Comparison of ENCODE assay signal across 10 cellular contexts in the genomic region with DNA sequence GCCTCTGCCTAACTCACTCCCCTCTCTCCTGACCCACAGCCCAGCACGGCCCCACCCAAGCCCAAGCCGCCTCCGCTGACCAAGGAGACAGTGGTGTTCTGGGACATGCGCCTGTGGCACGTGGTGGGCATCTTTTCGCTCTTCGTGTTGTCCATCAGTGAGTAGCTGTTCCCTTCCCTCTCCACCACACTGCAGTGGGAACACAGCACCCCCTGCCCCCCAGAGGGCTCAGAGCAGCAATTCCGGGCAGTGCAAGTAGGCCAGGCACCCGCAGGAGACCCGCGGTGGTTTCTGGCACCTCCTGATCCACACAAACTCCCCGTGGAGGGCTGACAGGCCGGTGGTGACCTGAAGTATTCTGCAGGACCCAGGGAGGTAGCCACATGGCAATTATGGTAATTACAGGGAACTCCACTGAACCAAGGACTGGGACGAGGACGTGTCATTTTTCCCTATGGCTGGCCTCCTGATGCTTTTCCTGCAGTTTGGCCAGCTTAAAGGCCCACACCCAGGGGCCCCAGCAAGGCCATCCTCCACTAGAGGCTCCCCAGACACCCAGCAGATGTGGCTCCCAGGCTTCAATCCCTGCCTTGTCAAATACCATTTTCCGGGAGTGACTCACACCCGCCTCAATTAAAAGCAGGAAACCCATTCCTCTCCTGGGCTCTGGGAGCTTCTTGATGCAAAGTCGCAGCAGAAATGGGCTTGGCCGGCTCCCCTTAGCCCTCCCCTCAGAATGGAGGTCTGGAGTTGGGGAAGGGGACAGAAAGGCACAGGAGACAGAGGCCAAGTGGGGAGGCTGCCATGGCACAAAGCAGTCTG. TPM values are rescaled to one million over a fixed set of nuclear protein-coding genes. Genes with fewer than 3 reads are reported as not detected.
DNase-seq lines count a peak whose midpoint lies in the region; ATAC-seq, FAIRE-seq and TF ChIP-seq lines count a peak whose summit lies in the region.
"Had no signal": no experiment of that assay in that cellular context is flagged by ENCODE, and none has a peak within 500 bp of the region (broad histone marks: within the 10 kb centered on the region; RNA-seq: fewer than 3 reads in every experiment).

No MANE protein-coding gene starts in this region.

- no peaks in the 10 kb centered on the region for H4K20me1 ChIP-seq in HepG2 (ENCODE audit: insufficient read depth, low read length)

- H3K27ac ChIP-seq in right lobe of liver (no peak overlapping the region), HepG2 (ENCODE audit: extremely low read length, insufficient read depth, low read length) (no peak overlapping the region), right cardiac atrium (ENCODE audit: low read length) (no peak overlapping the region), prostate gland (no peak overlapping the region)

- H3K4me2 ChIP-seq in HepG2 (ENCODE audit: low read depth, low read length), result no peak overlapping the region

- H3K4me3 ChIP-seq in right lobe of liver, result no peak overlapping the region
- no peak overlapping the region for H3K4me3 ChIP-seq in HepG2 (replicated peaks in 1 of 3; ENCODE audit: insufficient read depth in 1 of 3, low read depth in 2 of 3, low read length in 3 of 3)
- no peak overlapping the region for H3K4me3 ChIP-seq in right cardiac atrium (ENCODE audit: low read length)
- no peak overlapping the region for H3K4me3 ChIP-seq in prostate gland

- POLR2A ChIA-PET in HepG2 (lab: Yijun Ruan, JAX), result no interaction called here

- TF ChIP-seq RAD21 in HepG2 (CRISPR knock-in tag; IDR thresholded peaks at IDR 0.05), result no peak

- CTCF ChIA-PET in HepG2 (lab: Yijun Ruan, JAX; ENCODE audit: low intra/inter-chr PET ratio, low total read pairs), result interaction anchor here (0.8 to 2.2 kb wide), 6 partner anchors 187 to 618 kb away, joined by 3 to 39 read pairs (median 4); no protein-coding TSS in a partner anchor

- H3K27me3 ChIP-seq in right lobe of liver (no peaks in the 10 kb centered on the region), HepG2 (ENCODE audit: control insufficient read depth in 1 of 2, insufficient read depth in 2 of 2, low read length in 2 of 2) (peaks cover 1 to 15% of the 10 kb centered on the region in 2 experiments; a peak in 3 of 5 replicates), right cardiac atrium (ENCODE audit: control insufficient read depth, insufficient read depth) (no peaks in the 10 kb centered on the region), prostate gland (replicated peaks; ENCODE audit: insufficient read depth) (peaks cover 6% of the 10 kb centered on the region)

- FAIRE-seq in HepG2 (lab: Jason Lieb, UNC), result no peak
- no peak for FAIRE-seq in GM12892 (lab: Jason Lieb, UNC)

- TF ChIP-seq POLR2A in right lobe of liver (IDR thresholded peaks at IDR 0.05), result no peak
- no peak for TF ChIP-seq POLR2A in HepG2 (IDR thresholded peaks at IDR 0.05; ENCODE audit: insufficient read depth in 1 of 2, low read depth in 2 of 2, low read length in 2 of 2)
- TF ChIP-seq POLR2A in GM12892 (IDR thresholded peaks at IDR 0.05; ENCODE audit: low read depth, low read length), result no peak
- no peak for TF ChIP-seq POLR2A in prostate gland (IDR thresholded peaks at IDR 0.05)

- 65% methylated on average over 4 of the region's 19 CpGs for WGBS in right lobe of liver (ENCODE audit: insufficient coverage, low coverage, low lambda C conversion rate, missing lambda C conversion rate)
- 42% methylated on average over 11 of the region's 19 CpGs for WGBS in HepG2 (ENCODE audit: low lambda C conversion rate)
- 68% methylated on average over 19 of the region's 19 CpGs for WGBS in right cardiac atrium
- WGBS in prostate gland, result 76% methylated on average over 19 of the region's 19 CpGs

- H3K36me3 ChIP-seq in right lobe of liver, result no peaks in the 10 kb centered on the region
- no peaks in the 10 kb centered on the region for H3K36me3 ChIP-seq in HepG2 (replicated peaks in 1 of 2; ENCODE audit: control insufficient read depth in 1 of 2, insufficient read depth in 2 of 2, low read length in 2 of 2)
- no peaks in the 10 kb centered on the region for H3K36me3 ChIP-seq in prostate gland

- H3K9ac ChIP-seq in HepG2 (ENCODE audit: insufficient read depth, low read depth, low read length), result no peak overlapping the region

- BruUV-seq in HepG2 (replicated peaks; lab: Mats Ljungman, UMichigan), result no TSS peak

- TF ChIP-seq EP300 in HepG2 (IDR thresholded peaks at IDR 0.05; ENCODE audit: low read depth in 2 of 2, low read length in 2 of 2), result no peak
- TF ChIP-seq EP300 in HepG2 (CRISPR knock-in tag; IDR thresholded peaks at IDR 0.05; ENCODE audit: borderline replicate concordance), result no peak

- ATAC-seq in right lobe of liver, result no peak
- ATAC-seq in HepG2, result no peak
- ATAC-seq in right cardiac atrium, result no peak
- ATAC-seq in GM18873 (IDR thresholded peaks at IDR 0.05; ENCODE audit: low FRiP score, unreplicated experiment), result no peak

- no peak for TF ChIP-seq CTCF in right lobe of liver (IDR thresholded peaks at IDR 0.05)
- TF ChIP-seq CTCF in HepG2 (CRISPR knock-in tag; IDR thresholded peaks at IDR 0.05), result no peak
- TF ChIP-seq CTCF in prostate gland (IDR thresholded peaks at IDR 0.05), result no peak

- H3K79me2 ChIP-seq in HepG2 (ENCODE audit: insufficient read depth, low read length), result no peaks in the 10 kb centered on the region

- in situ Hi-C loops in HepG2 (cut with HindIII; ENCODE audit: extremely low pct_ligation_motif_present, low pct_unique_long_range_greater_than_20kb), result no loop called here

- no peak overlapping the region for H2AFZ ChIP-seq in HepG2 (ENCODE audit: low read length)

- intact Hi-C loops in right lobe of liver (cut with DNase I) (loop anchor here in 1 of 2 donors (5.0 kb wide), 1 partner anchor 196 kb away; no protein-coding TSS in a partner anchor), HepG2 (cut with micrococcal nuclease; ENCODE audit: unreplicated experiment) (loop anchor here (1.0 kb wide), 2 partner anchors 189 to 203 kb away; no protein-coding TSS in a partner anchor), right cardiac atrium (cut with DNase I) (loop anchor here (2.0 to 10.0 kb wide), 6 partner anchors 159 to 619 kb away; partner anchors contain the start of gene MYL3 (in 1 of the 4)), prostate gland (cut with DNase I) (loop anchor here (2.0 to 10.0 kb wide), 4 partner anchors 159 to 619 kb away; partner anchors contain the start of gene MYL3)

- peak in 2 of 3 donors; percentile 37 to 44 for DNase-seq in right lobe of liver
- DNase-seq in HepG2 (ENCODE audit: low spot score), result no peak
- DNase-seq in RPMI7951 (ENCODE audit: low read depth), result peak; percentile 86
- peak in 2 of 3 donors; percentile 37 to 48 for DNase-seq in right cardiac atrium
- DNase-seq in GM12892 (ENCODE audit: insufficient read length), result no peak
- no peak for DNase-seq in prostate gland (ENCODE audit: low spot score)
- no peak for DNase-seq in NCI-H1694 (lab: John Stamatoyannopoulos, UW)
- DNase-seq: DMS153 had no signal

- H3K9me3 ChIP-seq in right lobe of liver (no peaks in the 10 kb centered on the region), HepG2 (ENCODE audit: low read length) (no peaks in the 10 kb centered on the region), right cardiac atrium (ENCODE audit: control insufficient read depth, low read length) (no peaks in the 10 kb centered on the region), prostate gland (no peaks in the 10 kb centered on the region)

- no peaks in the 10 kb centered on the region for H3K4me1 ChIP-seq in right lobe of liver
- H3K4me1 ChIP-seq in HepG2 (ENCODE audit: insufficient read depth, low read length), result peaks cover 1% of the 10 kb centered on the region
- H3K4me1 ChIP-seq in right cardiac atrium (ENCODE audit: control insufficient read depth, insufficient read depth, low read length), result no peaks in the 10 kb centered on the region
- H3K4me1 ChIP-seq in prostate gland (replicated peaks), result peaks cover 5% of the 10 kb centered on the region

RNA-seq across cellular contexts. Expression of gene TMIE, which starts 4.8 kb away (rescaled TPM):
- total RNA-seq in right lobe of liver (under 1 TPM; 0.21 to 0.79 (median 0.34) TPM), HepG2 (2016; rRNA removed; fragmentation: Illumina TruSeq; extraction: Trizol) (not detected in 2 replicates), right cardiac atrium (under 1 TPM; 0.40 to 0.76 (median 0.65) TPM), prostate gland (1 to 10 TPM in 1 of 2 donors, under 1 TPM in 1; 0.18 to 1.6 TPM)
- not detected in 2 replicates for total RNA-seq in HepG2 (2016; cell fraction: cytosol; rRNA removed; fragmentation: Illumina TruSeq; extraction: Trizol; ENCODE audit: low read depth)
- total RNA-seq in HepG2 (2016; cell fraction: insoluble cytoplasmic fraction; rRNA removed; fragmentation: Illumina TruSeq; extraction: Trizol), result not detected in 2 replicates
- total RNA-seq in HepG2 (2016; cell fraction: membrane; rRNA removed; fragmentation: Illumina TruSeq; extraction: Trizol), result not detected in 2 replicates
- not detected in 2 replicates for total RNA-seq in HepG2 (2016; cell fraction: nucleus; rRNA removed; fragmentation: Illumina TruSeq; extraction: Trizol)
- polyA plus RNA-seq in HepG2 (2011; rRNA removed) (not detected in 2 replicates), right cardiac atrium (0.95 TPM)
- polyA plus RNA-seq in HepG2 (2011; cell fraction: cytosol; rRNA removed), result not detected in 2 replicates
- polyA plus RNA-seq in HepG2 (2011; cell fraction: nucleus; rRNA removed), result not detected in 2 replicates
- polyA plus RNA-seq in HepG2 (2012), result not detected in 2 replicates
- not detected in 2 replicates for polyA plus RNA-seq in HepG2 (2016; cell fraction: cytosol; fragmentation: Illumina TruSeq; extraction: Trizol; ENCODE audit: low read depth)
- polyA plus RNA-seq in HepG2 (2016; cell fraction: insoluble cytoplasmic fraction; fragmentation: Illumina TruSeq; extraction: Trizol; ENCODE audit: low read depth), result not detected in 2 replicates
- not detected in 2 replicates for polyA plus RNA-seq in HepG2 (2016; cell fraction: membrane; fragmentation: Illumina TruSeq; extraction: Trizol; ENCODE audit: low read depth)
- not detected in 2 replicates for polyA plus RNA-seq in HepG2 (2016; cell fraction: nucleus; fragmentation: Illumina TruSeq; extraction: Trizol; ENCODE audit: insufficient read depth, low read depth)
- polyA minus RNA-seq in HepG2 (2011; rRNA and poly(A)+ RNA removed; ENCODE audit: low replicate concordance), result 0.14 TPM in 1 of 2 replicates, not detected in the other
- not detected in 2 replicates for polyA minus RNA-seq in HepG2 (2011; cell fraction: cytosol; rRNA and poly(A)+ RNA removed)
- not detected in 2 replicates for polyA minus RNA-seq in HepG2 (2011; cell fraction: nucleus; rRNA and poly(A)+ RNA removed)
- 0.10 TPM in 1 of 2 replicates, not detected in the other for total RNA-seq in RPMI7951 (2014; rRNA removed; shearing (Covaris generic))
- polyA plus RNA-seq in GM12892 (2012; ENCODE audit: missing spikeins), result not detected

RNA-seq across cellular contexts. Expression of gene PRSS50, which starts 11.7 kb away (rescaled TPM):
- total RNA-seq in right lobe of liver (under 1 TPM in 4 of 6 experiments, not detected in 2; 0.07 to 0.42 (median 0.13) TPM), HepG2 (2016; rRNA removed; fragmentation: Illumina TruSeq; extraction: Trizol) (not detected in 2 replicates), right cardiac atrium (under 1 TPM in 2 of 4 donors, not detected in 2; 0.12 to 0.31 TPM), prostate gland (under 1 TPM; 0.14 to 0.80 TPM)
- total RNA-seq in HepG2 (2016; cell fraction: cytosol; rRNA removed; fragmentation: Illumina TruSeq; extraction: Trizol; ENCODE audit: low read depth), result not detected in 2 replicates
- not detected in 2 replicates for total RNA-seq in HepG2 (2016; cell fraction: insoluble cytoplasmic fraction; rRNA removed; fragmentation: Illumina TruSeq; extraction: Trizol)
- total RNA-seq in HepG2 (2016; cell fraction: membrane; rRNA removed; fragmentation: Illumina TruSeq; extraction: Trizol), result not detected in 2 replicates
- not detected in 2 replicates for total RNA-seq in HepG2 (2016; cell fraction: nucleus; rRNA removed; fragmentation: Illumina TruSeq; extraction: Trizol)
- polyA plus RNA-seq in HepG2 (2011; rRNA removed) (not detected in 2 replicates), right cardiac atrium (0.14 TPM)
- not detected in 2 replicates for polyA plus RNA-seq in HepG2 (2011; cell fraction: cytosol; rRNA removed)
- not detected in 2 replicates for polyA plus RNA-seq in HepG2 (2011; cell fraction: nucleus; rRNA removed)
- polyA plus RNA-seq in HepG2 (2012), result not detected in 2 replicates
- not detected in 2 replicates for polyA plus RNA-seq in HepG2 (2016; cell fraction: cytosol; fragmentation: Illumina TruSeq; extraction: Trizol; ENCODE audit: low read depth)
- not detected in 2 replicates for polyA plus RNA-seq in HepG2 (2016; cell fraction: insoluble cytoplasmic fraction; fragmentation: Illumina TruSeq; extraction: Trizol; ENCODE audit: low read depth)
- not detected in 2 replicates for polyA plus RNA-seq in HepG2 (2016; cell fraction: membrane; fragmentation: Illumina TruSeq; extraction: Trizol; ENCODE audit: low read depth)
- not detected in 2 replicates for polyA plus RNA-seq in HepG2 (2016; cell fraction: nucleus; fragmentation: Illumina TruSeq; extraction: Trizol; ENCODE audit: insufficient read depth, low read depth)
- polyA minus RNA-seq in HepG2 (2011; rRNA and poly(A)+ RNA removed; ENCODE audit: low replicate concordance), result not detected in 2 replicates
- not detected in 2 replicates for polyA minus RNA-seq in HepG2 (2011; cell fraction: cytosol; rRNA and poly(A)+ RNA removed)
- not detected in 2 replicates for polyA minus RNA-seq in HepG2 (2011; cell fraction: nucleus; rRNA and poly(A)+ RNA removed)
- total RNA-seq in RPMI7951 (2014; rRNA removed; shearing (Covaris generic)), result not detected in 2 replicates
- not detected for polyA plus RNA-seq in GM12892 (2012; ENCODE audit: missing spikeins)
- total RNA-seq: lung microvascular endothelial cell had no signal

RNA-seq across cellular contexts. Expression of gene ALS2CL, which starts 12.5 kb away (rescaled TPM):
- 10 to 100 TPM; 12.3 to 19.1 (median 15.9) TPM for total RNA-seq in right lobe of liver
- not detected in 2 replicates for total RNA-seq in HepG2 (2016; rRNA removed; fragmentation: Illumina TruSeq; extraction: Trizol)
- total RNA-seq in HepG2 (2016; cell fraction: cytosol; rRNA removed; fragmentation: Illumina TruSeq; extraction: Trizol; ENCODE audit: low read depth), result not detected in 2 replicates
- total RNA-seq in HepG2 (2016; cell fraction: insoluble cytoplasmic fraction; rRNA removed; fragmentation: Illumina TruSeq; extraction: Trizol), result not detected in 2 replicates
- total RNA-seq in HepG2 (2016; cell fraction: membrane; rRNA removed; fragmentation: Illumina TruSeq; extraction: Trizol), result not detected in 2 replicates
- total RNA-seq in HepG2 (2016; cell fraction: nucleus; rRNA removed; fragmentation: Illumina TruSeq; extraction: Trizol), result not detected in 2 replicates
- polyA plus RNA-seq in HepG2 (2011; rRNA removed), result not detected in 2 replicates
- not detected in 2 replicates for polyA plus RNA-seq in HepG2 (2011; cell fraction: cytosol; rRNA removed)
- 0.03 TPM in 1 of 2 replicates, not detected in the other for polyA plus RNA-seq in HepG2 (2011; cell fraction: nucleus; rRNA removed)
- polyA plus RNA-seq in HepG2 (2012), result not detected in 2 replicates
- not detected in 2 replicates for polyA plus RNA-seq in HepG2 (2016; cell fraction: cytosol; fragmentation: Illumina TruSeq; extraction: Trizol; ENCODE audit: low read depth)
- not detected in 2 replicates for polyA plus RNA-seq in HepG2 (2016; cell fraction: insoluble cytoplasmic fraction; fragmentation: Illumina TruSeq; extraction: Trizol; ENCODE audit: low read depth)
- not detected in 2 replicates for polyA plus RNA-seq in HepG2 (2016; cell fraction: membrane; fragmentation: Illumina TruSeq; extraction: Trizol; ENCODE audit: low read depth)
- not detected in 2 replicates for polyA plus RNA-seq in HepG2 (2016; cell fraction: nucleus; fragmentation: Illumina TruSeq; extraction: Trizol; ENCODE audit: insufficient read depth, low read depth)
- 20.4 TPM in 1 of 2 replicates, not detected in the other for polyA minus RNA-seq in HepG2 (2011; rRNA and poly(A)+ RNA removed; ENCODE audit: low replicate concordance)
- 0.20 TPM in 1 of 2 replicates, not detected in the other for polyA minus RNA-seq in HepG2 (2011; cell fraction: cytosol; rRNA and poly(A)+ RNA removed)
- not detected in 2 replicates for polyA minus RNA-seq in HepG2 (2011; cell fraction: nucleus; rRNA and poly(A)+ RNA removed)
- 0.59 and 1.2 TPM in 2 replicates for total RNA-seq in RPMI7951 (2014; rRNA removed; shearing (Covaris generic))
- 10 to 100 TPM; 16.1 to 33.1 (median 19.0) TPM for total RNA-seq in right cardiac atrium
- polyA plus RNA-seq in right cardiac atrium, result 18.8 TPM
- polyA plus RNA-seq in GM12892 (2012; ENCODE audit: missing spikeins), result not detected
- total RNA-seq in prostate gland, result 10 to 100 TPM in 1 of 2 donors, 1 to 10 TPM in 1; 8.1 to 18.9 TPM

Comparison
In these comparisons a context has a peak if more than half of its experiments do, and no peak if none do; other contexts are left out.
1. DNase-seq: peak in right lobe of liver (2 of 3), RPMI7951 (single experiment) and right cardiac atrium (2 of 3); none in HepG2 (single experiment), GM12892 (single experiment), prostate gland (single experiment) and NCI-H1694 (single experiment).